ENCODE assay signal across 19 cellular contexts in genomic region chr2:188675391-188676011, GRCh38.
DNase-seq lines count a peak whose midpoint lies in the region; ATAC-seq and TF ChIP-seq lines count a peak whose summit lies in the region.
"Had no signal": no experiment of that assay in that cellular context is flagged by ENCODE, and none has a peak within 500 bp of the region (broad histone marks: within the 10 kb centered on the region; RNA-seq: fewer than 3 reads in every experiment).

No MANE protein-coding gene starts in this region.

- H3K9me3 Mint-ChIP-seq in mesothelial cell of epicardium = peaks cover 3% of the 10 kb centered on the region
- H3K9me3 Mint-ChIP-seq in activated CD4-positive, alpha-beta T cell treated with anti-CD3 and anti-CD28 coated beads, Interleukin-2, amount 10 ng/mL, durations not matched to agents 7 days and 5 days = no peaks in the 10 kb centered on the region
- H3K9me3 Mint-ChIP-seq: activated naive CD8-positive, alpha-beta T cell treated with anti-CD3 and anti-CD28 coated beads, Interleukin-2, amount 10 ng/mL, durations not matched to agents 7 days and 5 days; activated T-cell treated with anti-CD3 and anti-CD28 coated beads, Interleukin-2, amount 50 U/mL, for 24 hours had no signal

- H3K4me1 Mint-ChIP-seq in mesothelial cell of epicardium = peaks cover 39% of the 10 kb centered on the region
- no peaks in the 10 kb centered on the region for H3K4me1 Mint-ChIP-seq in activated CD4-positive, alpha-beta T cell treated with anti-CD3 and anti-CD28 coated beads, Interleukin-2, amount 10 ng/mL, durations not matched to agents 7 days and 5 days
- H3K4me1 Mint-ChIP-seq: activated naive CD8-positive, alpha-beta T cell treated with anti-CD3 and anti-CD28 coated beads, Interleukin-2, amount 10 ng/mL, durations not matched to agents 7 days and 5 days; naive thymus-derived CD4-positive, alpha-beta T cell had no signal

- ATAC-seq in GM19395 (IDR thresholded peaks at IDR 0.05; ENCODE audit: unreplicated experiment) = no peak
- ATAC-seq: naive thymus-derived CD4-positive, alpha-beta T cell; right cardiac atrium had no signal

- DNase-seq in AG10803 (ENCODE audit: low read depth) = peak; percentile 46
- DNase-seq in NCI-H226 = peak; percentile 70
- DNase-seq in cardiac fibroblast (ENCODE audit: low read depth in 2 of 2) = peak; percentile 45 to 60
- DNase-seq in mesothelial cell of epicardium (ENCODE audit: low spot score in 2 of 2, unreplicated experiment in 2 of 2) = no peak
- DNase-seq in NK-92 (lab: John Stamatoyannopoulos, UW; ENCODE audit: unreplicated experiment) = no peak
- no peak for DNase-seq in DMS 273 treated with DMSO at 0.1 percent for 48 hours (lab: John Stamatoyannopoulos, UW)
- no peak for DNase-seq in activated CD4-positive, alpha-beta T cell treated with anti-CD3 and anti-CD28 coated beads, Interleukin-2, amount 10 ng/mL, durations not matched to agents 7 days and 5 days
- DNase-seq: activated naive CD8-positive, alpha-beta T cell treated with anti-CD3 and anti-CD28 coated beads, Interleukin-2, amount 10 ng/mL, durations not matched to agents 7 days and 5 days; activated T-cell treated with anti-CD3 and anti-CD28 coated beads, Interleukin-2, amount 50 U/mL, for 24 hours; Calu3; cerebellar nuclear complex; naive thymus-derived CD4-positive, alpha-beta T cell; NCI-H748 treated with DMSO at 0.1 percent for 48 hours; right cardiac atrium; stimulated activated CD4-positive, alpha-beta T cell treated with anti-CD3 and anti-CD28 coated beads, Interleukin-4, amount 100 ng/mL, for 4 hours; T-helper 2 cell; tibial artery had no signal

- POLR2A ChIA-PET in activated CD4-positive, alpha-beta T cell treated with anti-CD3 and anti-CD28 coated beads, Interleukin-2, amount 10 ng/mL, durations not matched to agents 7 days and 5 days (lab: Charles Lee) = no interaction called here

- H3K27me3 Mint-ChIP-seq in mesothelial cell of epicardium (ENCODE audit: low read depth) = no peaks in the 10 kb centered on the region
- H3K27me3 Mint-ChIP-seq in activated CD4-positive, alpha-beta T cell treated with anti-CD3 and anti-CD28 coated beads, Interleukin-2, amount 10 ng/mL, durations not matched to agents 7 days and 5 days = no peaks in the 10 kb centered on the region
- H3K27me3 Mint-ChIP-seq: activated naive CD8-positive, alpha-beta T cell treated with anti-CD3 and anti-CD28 coated beads, Interleukin-2, amount 10 ng/mL, durations not matched to agents 7 days and 5 days; activated T-cell treated with anti-CD3 and anti-CD28 coated beads, Interleukin-2, amount 50 U/mL, for 24 hours; naive thymus-derived CD4-positive, alpha-beta T cell had no signal

- CTCF ChIA-PET in activated CD4-positive, alpha-beta T cell treated with anti-CD3 and anti-CD28 coated beads, Interleukin-2, amount 10 ng/mL, durations not matched to agents 7 days and 5 days (lab: Charles Lee) = no interaction called here

- H3K4me3 ChIP-seq in AG10803 (ENCODE audit: low read length) = no peak overlapping the region
- no peak overlapping the region for H3K4me3 ChIP-seq in cardiac fibroblast (replicated peaks in 1 of 2; ENCODE audit: low read depth in 2 of 2, low read length in 2 of 2)
- H3K4me3 ChIP-seq: left lung, tibial artery had no signal

- no peak overlapping the region for H3K4me3 Mint-ChIP-seq in mesothelial cell of epicardium
- no peak overlapping the region for H3K4me3 Mint-ChIP-seq in activated CD4-positive, alpha-beta T cell treated with anti-CD3 and anti-CD28 coated beads, Interleukin-2, amount 10 ng/mL, durations not matched to agents 7 days and 5 days
- H3K4me3 Mint-ChIP-seq: activated naive CD8-positive, alpha-beta T cell treated with anti-CD3 and anti-CD28 coated beads, Interleukin-2, amount 10 ng/mL, durations not matched to agents 7 days and 5 days; activated T-cell treated with anti-CD3 and anti-CD28 coated beads, Interleukin-2, amount 50 U/mL, for 24 hours; naive thymus-derived CD4-positive, alpha-beta T cell had no signal

- H3K36me3 Mint-ChIP-seq in mesothelial cell of epicardium = peaks cover 3% of the 10 kb centered on the region
- H3K36me3 Mint-ChIP-seq in activated CD4-positive, alpha-beta T cell treated with anti-CD3 and anti-CD28 coated beads, Interleukin-2, amount 10 ng/mL, durations not matched to agents 7 days and 5 days (ENCODE audit: low read depth) = no peaks in the 10 kb centered on the region
- H3K36me3 Mint-ChIP-seq: activated naive CD8-positive, alpha-beta T cell treated with anti-CD3 and anti-CD28 coated beads, Interleukin-2, amount 10 ng/mL, durations not matched to agents 7 days and 5 days; naive thymus-derived CD4-positive, alpha-beta T cell had no signal

- TF ChIP-seq CTCF in AG10803 (conservative IDR thresholded peaks at IDR 0.05; ENCODE audit: low read length) (no peak), cardiac fibroblast (IDR thresholded peaks at IDR 0.05; ENCODE audit: low read depth, low read length) (no peak), mesothelial cell of epicardium (IDR thresholded peaks at IDR 0.05; ENCODE audit: unreplicated experiment) (no peak)

- H3K27ac Mint-ChIP-seq in mesothelial cell of epicardium = peak overlapping the region; percentile 93
- H3K27ac Mint-ChIP-seq in activated CD4-positive, alpha-beta T cell treated with anti-CD3 and anti-CD28 coated beads, Interleukin-2, amount 10 ng/mL, durations not matched to agents 7 days and 5 days = no peak overlapping the region
- H3K27ac Mint-ChIP-seq: activated naive CD8-positive, alpha-beta T cell treated with anti-CD3 and anti-CD28 coated beads, Interleukin-2, amount 10 ng/mL, durations not matched to agents 7 days and 5 days; activated T-cell treated with anti-CD3 and anti-CD28 coated beads, Interleukin-2, amount 50 U/mL, for 24 hours; naive thymus-derived CD4-positive, alpha-beta T cell had no signal

Comparison
In these comparisons a context has a peak if more than half of its experiments do, and no peak if none do; other contexts are left out.
1. DNase-seq: peak in AG10803 (single experiment), NCI-H226 (single experiment) and cardiac fibroblast (2 of 2); none in mesothelial cell of epicardium (0 of 2), NK-92 (single experiment), DMS 273 treated with DMSO at 0.1 percent for 48 hours (single experiment) and activated CD4-positive, alpha-beta T cell treated with anti-CD3 and anti-CD28 coated beads, Interleukin-2, amount 10 ng/mL, durations not matched to agents 7 days and 5 days (single experiment).